Comparison of ENCODE assay signal across 25 cellular contexts in genomic region chr6:158744986-158745430, GRCh38.
DNase-seq lines count a peak whose midpoint lies in the region; ATAC-seq and TF ChIP-seq lines count a peak whose summit lies in the region.
"Had no signal": no experiment of that assay in that cellular context is flagged by ENCODE, and none has a peak within 500 bp of the region (broad histone marks: within the 10 kb centered on the region; RNA-seq: fewer than 3 reads in every experiment).

No MANE protein-coding gene starts in this region.

- no peak for TF ChIP-seq CTCF in prostate gland (IDR thresholded peaks at IDR 0.05)

- no peak overlapping the region for H3K4me3 ChIP-seq in prostate gland
- H3K4me3 ChIP-seq: smooth muscle cell, thoracic aorta had no signal

- no peaks in the 10 kb centered on the region for H3K9me3 ChIP-seq in prostate gland
- H3K9me3 ChIP-seq: thoracic aorta had no signal

- no peak overlapping the region for H3K27ac ChIP-seq in prostate gland
- H3K27ac ChIP-seq: epithelial cell of prostate, RWPE1, thoracic aorta had no signal

- ATAC-seq in GM18868 (IDR thresholded peaks at IDR 0.05; ENCODE audit: unreplicated experiment): no peak
- ATAC-seq in HG02678 (IDR thresholded peaks at IDR 0.05; ENCODE audit: unreplicated experiment): no peak
- ATAC-seq: left colon, natural killer cell had no signal

- no peaks in the 10 kb centered on the region for H3K27me3 ChIP-seq in prostate gland (replicated peaks; ENCODE audit: insufficient read depth)

- intact Hi-C loops in prostate gland (cut with DNase I): no loop called here

- WGBS in prostate gland: 46% methylated on average over 5 of the region's 5 CpGs

- H3K4me1 ChIP-seq in prostate gland (replicated peaks): no peaks in the 10 kb centered on the region

- DNase-seq in COLO829 (ENCODE audit: low spot score): peak; percentile 47
- DNase-seq in NCI-H69 (lab: John Stamatoyannopoulos, UW): peak; percentile 60
- DNase-seq in dedifferentiated amniotic fluid mesenchymal stem cell (ENCODE audit: extremely low spot score): peak; percentile 26
- peak; percentile 42 for DNase-seq in kidney tubule cell (ENCODE audit: low spot score)
- DNase-seq in prostate gland (ENCODE audit: low spot score): no peak
- DNase-seq in NCI-H1930 (lab: John Stamatoyannopoulos, UW): no peak
- DNase-seq: activated CD4-positive, alpha-beta T cell treated with anti-CD3 and anti-CD28 coated beads for 1 hour; activated naive CD4-positive, alpha-beta T cell; activated T-cell treated with anti-CD3 and anti-CD28 coated beads, Interleukin-2, amount 50 U/mL, for 1 hour; CD4-positive, alpha-beta memory T cell; GF-D8; H9; KBM-7; left colon; midbrain; natural killer cell; NCI-H1436; stimulated activated CD4-positive, alpha-beta T cell treated with anti-CD3 and anti-CD28 coated beads, Interleukin-2, amount 100 ng/mL, for 48 hours; stimulated activated naive CD4-positive, alpha-beta T cell had no signal

- no peak for TF ChIP-seq POLR2A in prostate gland (IDR thresholded peaks at IDR 0.05)

- H3K36me3 ChIP-seq in prostate gland: no peaks in the 10 kb centered on the region
- H3K36me3 ChIP-seq: thoracic aorta had no signal

Comparison
In these comparisons a context has a peak if more than half of its experiments do, and no peak if none do; other contexts are left out.
1. DNase-seq: peak in COLO829 (single experiment), NCI-H69 (single experiment), dedifferentiated amniotic fluid mesenchymal stem cell (single experiment) and kidney tubule cell (single experiment); none in prostate gland (single experiment) and NCI-H1930 (0 of 2).